13 cellular contexts compared by ENCODE assay signal in the genomic region with DNA sequence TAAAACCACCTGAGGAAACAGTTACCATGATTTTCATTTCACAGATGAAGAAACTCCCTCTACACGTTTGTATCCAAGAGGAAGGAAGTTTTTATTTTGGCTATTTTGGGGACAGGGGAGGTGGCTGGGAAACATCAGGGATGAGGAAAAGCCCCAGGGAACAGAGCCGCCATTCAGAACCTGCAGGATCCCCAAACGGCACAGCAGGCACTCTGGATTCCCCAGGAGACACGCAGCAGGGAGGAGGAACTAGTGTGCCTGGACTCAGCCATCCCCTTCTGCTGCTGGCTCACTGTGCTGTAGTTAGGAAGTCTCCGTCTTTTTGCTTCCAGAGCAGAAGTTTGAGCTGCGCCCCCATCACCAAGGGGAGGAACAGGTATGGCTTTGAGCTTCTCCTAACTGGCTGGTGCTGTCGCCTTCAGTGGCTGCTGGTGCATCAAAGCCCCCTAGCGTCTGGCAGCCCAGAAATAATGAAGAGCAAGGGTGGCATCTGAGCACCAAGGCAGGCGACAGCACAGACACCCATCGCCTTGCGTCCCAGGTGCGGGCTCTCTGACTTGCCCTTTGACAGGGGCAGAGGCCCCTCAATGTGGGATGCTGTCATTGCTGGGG. TPM values are rescaled to one million over a fixed set of nuclear protein-coding genes. Genes with fewer than 3 reads are reported as not detected.
DNase-seq lines count a peak whose midpoint lies in the region; ATAC-seq and TF ChIP-seq lines count a peak whose summit lies in the region.
"Had no signal": no experiment of that assay in that cellular context is flagged by ENCODE, and none has a peak within 500 bp of the region (broad histone marks: within the 10 kb centered on the region; RNA-seq: fewer than 3 reads in every experiment).

No MANE protein-coding gene starts in this region.

- POLR2A ChIA-PET in WTC11 (lab: Charles Lee) = no interaction called here
- POLR2A ChIA-PET in naive thymus-derived CD8-positive, alpha-beta T cell (lab: Charles Lee) = no interaction called here

- DNase-seq in WTC11 (ENCODE audit: low spot score) (no peak), spleen (no peak), NK-92 (lab: John Stamatoyannopoulos, UW; ENCODE audit: unreplicated experiment) (no peak), brain microvascular endothelial cell (no peak)
- no peak for DNase-seq in effector CD8-positive, alpha-beta T cell (lab: John Stamatoyannopoulos, UW)
- no peak for DNase-seq in naive thymus-derived CD8-positive, alpha-beta T cell
- DNase-seq: naive B cell; SJCRH30; stimulated activated CD4-positive, alpha-beta T cell treated with anti-CD3 and anti-CD28 coated beads, Interleukin-1b, Interleukin-23, amount 100 ng/mL, for 48 hours had no signal

- in situ Hi-C loops in brain microvascular endothelial cell (cut with HindIII; ENCODE audit: low pct_ligation_motif_present, low sequenced_read_pairs) = no loop called here

- TF ChIP-seq POLR2A in gastroesophageal sphincter (IDR thresholded peaks at IDR 0.05) (no peak), spleen (IDR thresholded peaks at IDR 0.05) (no peak)

- H3K27me3 ChIP-seq in DOHH2 (ENCODE audit: control insufficient read depth, low read length) = no peaks in the 10 kb centered on the region
- no peaks in the 10 kb centered on the region for H3K27me3 ChIP-seq in gastroesophageal sphincter
- no peaks in the 10 kb centered on the region for H3K27me3 ChIP-seq in spleen (replicated peaks in 1 of 7)
- no peaks in the 10 kb centered on the region for H3K27me3 ChIP-seq in brain microvascular endothelial cell (replicated peaks)
- H3K27me3 ChIP-seq: SJCRH30 had no signal

- no peak for TF ChIP-seq EP300 in gastroesophageal sphincter (IDR thresholded peaks at IDR 0.05)

- H3K27ac ChIP-seq in DOHH2 (ENCODE audit: low read depth, low read length) (no peak overlapping the region), gastroesophageal sphincter (peak overlapping the region; percentile 7 to 99 (median 89)), spleen (peak overlapping the region in 6 of 8 donors; percentile 41 to 98 (median 82)), brain microvascular endothelial cell (no peak overlapping the region)
- H3K27ac ChIP-seq: SJCRH30 had no signal

- H3K9me3 ChIP-seq in DOHH2 (ENCODE audit: control insufficient read depth, insufficient read depth, low read length) (no peaks in the 10 kb centered on the region), gastroesophageal sphincter (no peaks in the 10 kb centered on the region), spleen (no peaks in the 10 kb centered on the region)
- H3K9me3 ChIP-seq: SJCRH30 had no signal

- H3K4me1 ChIP-seq in DOHH2 (ENCODE audit: control insufficient read depth, low read length) = peaks cover 23% of the 10 kb centered on the region
- peaks cover 7 to 85% (median 63%) of the 10 kb centered on the region in 3 donors for H3K4me1 ChIP-seq in gastroesophageal sphincter
- H3K4me1 ChIP-seq in spleen = peaks cover 45 to 86% (median 78%) of the 10 kb centered on the region in 6 donors

- no peaks in the 10 kb centered on the region for H3K9me3 Mint-ChIP-seq in WTC11
- H3K9me3 Mint-ChIP-seq in naive thymus-derived CD8-positive, alpha-beta T cell = no peaks in the 10 kb centered on the region
- H3K9me3 Mint-ChIP-seq: naive B cell; stimulated activated naive CD8-positive, alpha-beta T cell treated with anti-CD3 and anti-CD28 coated beads, Interleukin-15, Interleukin-2, amounts not matched to agents 100 ng/mL and 50 ng/mL, for 24 hours had no signal

- H4K20me1 ChIP-seq in DOHH2 (ENCODE audit: control insufficient read depth, insufficient read depth, low read depth, low read length) = peaks cover 4% of the 10 kb centered on the region

- no peak overlapping the region for H3K4me2 ChIP-seq in DOHH2 (ENCODE audit: low read length)

- intact Hi-C loops in spleen (cut with DNase I; ENCODE audit: low total_unique reads) = no loop called here

- CTCF ChIA-PET in WTC11 (lab: Charles Lee) = interaction anchor here (1.3 to 5.7 kb wide), 7 partner anchors 27 to 202 kb away, joined by 3 to 41 read pairs (median 6); partner anchors contain the start of genes EHD2 and KPTN

- no peaks in the 10 kb centered on the region for H3F3A ChIP-seq in DOHH2 (ENCODE audit: control insufficient read depth, insufficient read depth)

- peaks cover 84% of the 10 kb centered on the region for H3K79me2 ChIP-seq in DOHH2 (ENCODE audit: control insufficient read depth, low read length)

- peak; percentile 12 for TF ChIP-seq CTCF in DOHH2 (IDR thresholded peaks at IDR 0.05; ENCODE audit: low read depth, low read length, poor library complexity, severe bottlenecking)
- no peak for TF ChIP-seq CTCF in WTC11 (IDR thresholded peaks at IDR 0.05)
- no peak for TF ChIP-seq CTCF in gastroesophageal sphincter (IDR thresholded peaks at IDR 0.05)
- TF ChIP-seq CTCF in spleen (IDR thresholded peaks at IDR 0.05 in 8 of 11, conservative IDR thresholded peaks at IDR 0.05 in 3 of 11) = no peak
- no peak for TF ChIP-seq CTCF in brain microvascular endothelial cell (IDR thresholded peaks at IDR 0.05; ENCODE audit: low read depth, low read length, missing control alignments)

- peaks cover 24% of the 10 kb centered on the region for H3K4me1 Mint-ChIP-seq in WTC11
- peaks cover 37 to 83% (median 70%) of the 10 kb centered on the region in 4 donors for H3K4me1 Mint-ChIP-seq in naive thymus-derived CD8-positive, alpha-beta T cell

- WGBS in gastroesophageal sphincter (ENCODE audit: low coverage in 1 of 2), 2 donors = 27 to 34% methylated on average over 3 to 6 of the region's 12 CpGs
- 65 to 80% (median 75%) methylated on average over 11 to 12 of the region's 12 CpGs for WGBS in spleen, 5 donors

- H3K4me3 ChIP-seq in DOHH2 (ENCODE audit: low read length) (no peak overlapping the region), gastroesophageal sphincter (peak overlapping the region in 1 of 2 donors; percentile 22), spleen (no peak overlapping the region), brain microvascular endothelial cell (ENCODE audit: low read depth, low read length) (no peak overlapping the region)
- H3K4me3 ChIP-seq: SJCRH30 had no signal

- no peaks in the 10 kb centered on the region for H3K9me2 ChIP-seq in DOHH2 (replicated peaks; ENCODE audit: control insufficient read depth, low read length)

- H3K36me3 Mint-ChIP-seq in WTC11 = no peaks in the 10 kb centered on the region
- H3K36me3 Mint-ChIP-seq in naive thymus-derived CD8-positive, alpha-beta T cell = peaks cover 0 to 15% (median 1%) of the 10 kb centered on the region in 3 donors
- H3K36me3 Mint-ChIP-seq: naive B cell had no signal

- no peak for ATAC-seq in WTC11
- no peak for ATAC-seq in gastroesophageal sphincter
- ATAC-seq in naive thymus-derived CD8-positive, alpha-beta T cell = no peak

- no peak overlapping the region for H3K4me3 Mint-ChIP-seq in WTC11
- H3K4me3 Mint-ChIP-seq in naive thymus-derived CD8-positive, alpha-beta T cell = peak overlapping the region in 4 of 10 donors; percentile 13 to 29 (median 26)
- H3K4me3 Mint-ChIP-seq: stimulated activated naive CD8-positive, alpha-beta T cell treated with anti-CD3 and anti-CD28 coated beads, Interleukin-15, Interleukin-2, amounts not matched to agents 100 ng/mL and 50 ng/mL, for 24 hours had no signal

- H3K27me3 Mint-ChIP-seq in WTC11 (ENCODE audit: low read depth) = no peaks in the 10 kb centered on the region
- H3K27me3 Mint-ChIP-seq in naive thymus-derived CD8-positive, alpha-beta T cell = no peaks in the 10 kb centered on the region
- H3K27me3 Mint-ChIP-seq: naive B cell; stimulated activated naive CD8-positive, alpha-beta T cell treated with anti-CD3 and anti-CD28 coated beads, Interleukin-15, Interleukin-2, amounts not matched to agents 100 ng/mL and 50 ng/mL, for 24 hours had no signal

- peak overlapping the region; percentile 42; the same call in 1 of the 2 replicates for H3K27ac Mint-ChIP-seq in WTC11
- H3K27ac Mint-ChIP-seq in naive thymus-derived CD8-positive, alpha-beta T cell = peak overlapping the region in 4 of 10 donors; percentile 2 to 35 (median 18)
- H3K27ac Mint-ChIP-seq: stimulated activated naive CD8-positive, alpha-beta T cell treated with anti-CD3 and anti-CD28 coated beads, Interleukin-15, Interleukin-2, amounts not matched to agents 100 ng/mL and 50 ng/mL, for 24 hours had no signal

- H3K36me3 ChIP-seq in DOHH2 (ENCODE audit: control insufficient read depth, low read length) = peaks cover 10% of the 10 kb centered on the region
- H3K36me3 ChIP-seq in gastroesophageal sphincter = peaks cover 0 to 11% of the 10 kb centered on the region in 2 donors
- H3K36me3 ChIP-seq in spleen = peaks cover 0 to 54% (median 5%) of the 10 kb centered on the region in 6 donors
- H3K36me3 ChIP-seq in brain microvascular endothelial cell (replicated peaks) = peaks cover 3% of the 10 kb centered on the region

TF ChIP-seq in WTC11, 78 proteins besides CTCF, POLR2A, EP300 and RAD21 (continues in another document):
- TF ChIP-seq GABPB1 (CRISPR knock-in tag; IDR thresholded peaks at IDR 0.05) (no peak), SP1 (CRISPR knock-in tag; conservative IDR thresholded peaks at IDR 0.05) (no peak)

RNA-seq across cellular contexts. Expression of gene NAPA, which starts 4.2 kb away (rescaled TPM):
- 58.4 to 66.8 TPM (median 61.3 TPM) in 3 replicates for total RNA-seq in WTC11 (2021)
- total RNA-seq in gastroesophageal sphincter = 100 to 1,000 TPM in 2 of 4 donors, 10 to 100 TPM in 2; 95.9 to 134 (median 112) TPM
- 100 to 1,000 TPM in 3 of 7 donors, 10 to 100 TPM in 4; 85.8 to 171 (median 98.1) TPM for total RNA-seq in spleen
- 10 to 100 TPM; 51.3 to 64.1 (median 56.6) TPM for polyA plus RNA-seq in spleen
- total RNA-seq in naive thymus-derived CD8-positive, alpha-beta T cell = 10 to 100 TPM; 85.3 to 92.3 TPM
- 100 to 1,000 TPM in 1 of 3 donors, 10 to 100 TPM in 2; 88.7 to 116 (median 89.6) TPM for polyA plus RNA-seq in naive thymus-derived CD8-positive, alpha-beta T cell

RNA-seq across cellular contexts. Expression of gene KPTN, which starts 26.6 kb away (rescaled TPM):
- total RNA-seq in WTC11 (2021) (24.5 to 30.2 TPM (median 29.5 TPM) in 3 replicates), gastroesophageal sphincter (1 to 10 TPM; 2.4 to 4.3 (median 3.4) TPM), spleen (10 to 100 TPM in 2 of 7 donors, 1 to 10 TPM in 5; 3.9 to 12.4 (median 7.4) TPM)
- 10 to 100 TPM; 15.0 to 36.3 (median 25.7) TPM for polyA plus RNA-seq in spleen
- total RNA-seq in naive thymus-derived CD8-positive, alpha-beta T cell = 1 to 10 TPM; 5.4 to 7.1 TPM
- 1 to 10 TPM; 5.8 to 8.0 (median 7.6) TPM for polyA plus RNA-seq in naive thymus-derived CD8-positive, alpha-beta T cell

RNA-seq across cellular contexts. Expression of gene SLC8A2, which starts 38.9 kb away (rescaled TPM):
- total RNA-seq in WTC11 (2021) = 6.5 to 8.5 TPM (median 6.8 TPM) in 3 replicates
- total RNA-seq in gastroesophageal sphincter = 10 to 100 TPM in 1 of 4 donors, 1 to 10 TPM in 3; 6.5 to 19.9 (median 9.5) TPM
- total RNA-seq in spleen = not detected
- under 1 TPM in 2 of 3 donors, not detected in 1; 0.02 to 0.19 TPM for polyA plus RNA-seq in spleen
- under 1 TPM in 1 of 2 experiments, not detected in 1; 0.42 TPM for total RNA-seq in naive thymus-derived CD8-positive, alpha-beta T cell
- under 1 TPM in 2 of 3 donors, not detected in 1; 0.02 to 0.12 TPM for polyA plus RNA-seq in naive thymus-derived CD8-positive, alpha-beta T cell
- total RNA-seq: NCI-H460 had no signal

Comparison
In these comparisons a context has a peak if more than half of its experiments do, and no peak if none do; other contexts are left out.
1. H3K27ac ChIP-seq: peak in gastroesophageal sphincter (4 of 4) and spleen (6 of 8); none in DOHH2 (single experiment) and brain microvascular endothelial cell (single experiment).